ENCODE assay signal across 11 cellular contexts in genomic region chr7:50869108-50869716, GRCh38.
A peak's percentile ranks its signal among the peaks of the same experiment; 100 is the strongest.
DNase-seq lines count a peak whose midpoint lies in the region; ATAC-seq and TF ChIP-seq lines count a peak whose summit lies in the region.
"Had no signal": no experiment of that assay in that cellular context is flagged by ENCODE, and none has a peak within 500 bp of the region (broad histone marks: within the 10 kb centered on the region; RNA-seq: fewer than 3 reads in every experiment).

No MANE protein-coding gene starts in this region.

- H3K79me2 ChIP-seq in SK-N-SH (ENCODE audit: insufficient read depth), result no peaks in the 10 kb centered on the region

- peak overlapping the region; percentile 47; the same call in 1 of the 2 replicates for H3K9ac ChIP-seq in SK-N-SH

- peaks cover 8% of the 10 kb centered on the region for H3K27me3 Mint-ChIP-seq in WTC11 (ENCODE audit: low read depth)

- H3K4me3 Mint-ChIP-seq in WTC11, result no peak overlapping the region
- H3K4me3 Mint-ChIP-seq: activated T-helper 1 cell treated with anti-CD3 and anti-CD28 coated beads, Interleukin-12 subunit alpha, Interleukin-12 subunit beta, Interleukin-2, Interleukin-4 antibody, amounts not matched to agents 30 ng/mL and 10 ng/mL and 1 ng/mL, durations not matched to agents 14 hours and 24 hours and 36 hours; natural killer cell treated with Interleukin-12 subunit alpha and Interleukin-12 subunit beta and Interleukin-15 and Interleukin-18, amount 100 ng/mL, for 72 hours had no signal

- H3K9me3 ChIP-seq in SK-N-SH (no peaks in the 10 kb centered on the region), thyroid gland (no peaks in the 10 kb centered on the region)

- H3K27ac Mint-ChIP-seq in WTC11, result no peak overlapping the region
- H3K27ac Mint-ChIP-seq: activated T-helper 1 cell treated with anti-CD3 and anti-CD28 coated beads, Interleukin-12 subunit alpha, Interleukin-12 subunit beta, Interleukin-2, Interleukin-4 antibody, amounts not matched to agents 30 ng/mL and 10 ng/mL and 1 ng/mL, durations not matched to agents 14 hours and 24 hours and 36 hours; natural killer cell treated with Interleukin-12 subunit alpha and Interleukin-12 subunit beta and Interleukin-15 and Interleukin-18, amount 100 ng/mL, for 72 hours had no signal

- H3F3A ChIP-seq in SK-N-SH (replicated peaks; ENCODE audit: insufficient read depth), result peaks cover 6% of the 10 kb centered on the region

- H3K4me2 ChIP-seq in SK-N-SH, result peak overlapping the region; percentile 54

- H4K20me1 ChIP-seq in SK-N-SH (ENCODE audit: insufficient read depth), result no peaks in the 10 kb centered on the region

- 4% methylated on average over 5 of the region's 5 CpGs for WGBS in SK-N-SH (ENCODE audit: low lambda C conversion rate)
- whole genome bisulfite sequencing in thyroid gland, 2 donors, result 70 to 81% methylated on average over 5 of the region's 5 CpGs

- TF ChIP-seq CTCF in SK-N-SH (IDR thresholded peaks at IDR 0.05), result no peak
- no peak for TF ChIP-seq CTCF in thyroid gland (IDR thresholded peaks at IDR 0.05)
- no peak for TF ChIP-seq CTCF in WTC11 (IDR thresholded peaks at IDR 0.05)

- no peak for TF ChIP-seq RAD21 in SK-N-SH (IDR thresholded peaks at IDR 0.05; ENCODE audit: low read length)

- no peak for ATAC-seq in GM19452 (IDR thresholded peaks at IDR 0.05; ENCODE audit: unreplicated experiment)
- ATAC-seq in WTC11, result no peak
- ATAC-seq: natural killer cell treated with Interleukin-12 subunit alpha and Interleukin-12 subunit beta and Interleukin-15 and Interleukin-18, amount 100 ng/mL, for 72 hours had no signal

- CTCF ChIA-PET in SK-N-SH (lab: Yijun Ruan, JAX), result no interaction called here
- CTCF ChIA-PET in WTC11 (lab: Charles Lee), result no interaction called here

- peak overlapping the region in 1 of 2 experiments; percentile 86; a peak in 2 of 4 replicates for H3K27ac ChIP-seq in SK-N-SH (ENCODE audit: low read depth in 2 of 2, low read length in 1 of 2)
- H3K27ac ChIP-seq in thyroid gland, result no peak overlapping the region

- H3K36me3 ChIP-seq in SK-N-SH (replicated peaks in 1 of 2; ENCODE audit: control insufficient read depth in 1 of 2, insufficient read depth in 2 of 2, low read length in 1 of 2) (no peaks in the 10 kb centered on the region), thyroid gland (no peaks in the 10 kb centered on the region)

- H3K9me3 Mint-ChIP-seq in WTC11, result peaks cover 28% of the 10 kb centered on the region
- H3K9me3 Mint-ChIP-seq: activated T-helper 1 cell treated with anti-CD3 and anti-CD28 coated beads, Interleukin-12 subunit alpha, Interleukin-12 subunit beta, Interleukin-2, Interleukin-4 antibody, amounts not matched to agents 30 ng/mL and 10 ng/mL and 1 ng/mL, durations not matched to agents 14 hours and 24 hours and 36 hours had no signal

- H3K9me2 ChIP-seq in SK-N-SH, result no peaks in the 10 kb centered on the region

- H3K27me3 ChIP-seq in SK-N-SH (ENCODE audit: insufficient read depth), result no peaks in the 10 kb centered on the region
- H3K27me3 ChIP-seq in thyroid gland, result no peaks in the 10 kb centered on the region

- H2AFZ ChIP-seq in SK-N-SH (ENCODE audit: low read depth), result peak overlapping the region; percentile 56

- POLR2A ChIA-PET in SK-N-SH (lab: Yijun Ruan, JAX) (no interaction called here), WTC11 (lab: Charles Lee) (no interaction called here)

- TF ChIP-seq EP300 in SK-N-SH (IDR thresholded peaks at IDR 0.05; ENCODE audit: borderline replicate concordance in 1 of 2, low read depth in 1 of 2, low read length in 1 of 2), result no peak

- no peak for TF ChIP-seq POLR2A in thyroid gland (IDR thresholded peaks at IDR 0.05)

- peaks cover 51% of the 10 kb centered on the region for H3K4me1 Mint-ChIP-seq in WTC11

- peak; percentile 97 for DNase-seq in COLO829 (ENCODE audit: low spot score)
- DNase-seq in SK-N-SH, result no peak
- DNase-seq in fibroblast of peridontal ligament (ENCODE audit: extremely low read depth), result peak; percentile 70
- DNase-seq in non-pigmented ciliary epithelial cell (ENCODE audit: low read depth), result peak; percentile 57
- no peak for DNase-seq in thyroid gland
- DNase-seq in activated CD4-positive, CD25-positive, alpha-beta regulatory T cell (lab: John Stamatoyannopoulos, UW), result no peak
- no peak for DNase-seq in WTC11 (ENCODE audit: low spot score)
- DNase-seq: NCI-H2081 had no signal

- peaks cover 44% of the 10 kb centered on the region for H3K36me3 Mint-ChIP-seq in WTC11
- H3K36me3 Mint-ChIP-seq: natural killer cell treated with Interleukin-12 subunit alpha and Interleukin-12 subunit beta and Interleukin-15 and Interleukin-18, amount 100 ng/mL, for 72 hours had no signal

- intact Hi-C loops in thyroid gland (cut with DNase I), result no loop called here

- H3K4me1 ChIP-seq in SK-N-SH (ENCODE audit: control insufficient read depth in 1 of 2, insufficient read depth in 2 of 2, low read depth in 1 of 2, low read length in 1 of 2) (peaks cover 0 to 10% of the 10 kb centered on the region in 2 experiments; a peak in 2 of 4 replicates), thyroid gland (no peaks in the 10 kb centered on the region)

- H3K4me3 ChIP-seq in SK-N-SH (ENCODE audit: low read depth in 2 of 2, low read length in 1 of 2), result no peak overlapping the region
- H3K4me3 ChIP-seq in thyroid gland (replicated peaks in 1 of 3), result no peak overlapping the region

TF ChIP-seq in SK-N-SH, 30 proteins besides CTCF, POLR2A, EP300 and RAD21:
- TF ChIP-seq FOSL2 (IDR thresholded peaks at IDR 0.05; ENCODE audit: borderline replicate concordance, low read depth) (peak; percentile 24; the same call in 1 of the 2 replicates), TEAD4 (IDR thresholded peaks at IDR 0.05; ENCODE audit: borderline replicate concordance, insufficient read depth) (no peak), TCF12 (IDR thresholded peaks at IDR 0.05) (peak; percentile 25; the same call in 1 of the 2 replicates)

TF ChIP-seq in WTC11, 78 proteins besides CTCF, POLR2A, EP300 and RAD21 (continues in another document):
- no peak for TF ChIP-seq NR1H2 (CRISPR knock-in tag; IDR thresholded peaks at IDR 0.05)
- no peak for TF ChIP-seq ZNF532 (CRISPR knock-in tag; IDR thresholded peaks at IDR 0.05; ENCODE audit: borderline replicate concordance)
- TF ChIP-seq JAZF1 (CRISPR knock-in tag; IDR thresholded peaks at IDR 0.05), result no peak
- TF ChIP-seq ERG (CRISPR knock-in tag; IDR thresholded peaks at IDR 0.05), result no peak
- TF ChIP-seq E2F4 (CRISPR knock-in tag; IDR thresholded peaks at IDR 0.05; ENCODE audit: borderline replicate concordance, low read depth), result no peak
- TF ChIP-seq IRF1 (CRISPR knock-in tag; IDR thresholded peaks at IDR 0.05), result no peak
- no peak for TF ChIP-seq NFE2L1 (CRISPR knock-in tag; IDR thresholded peaks at IDR 0.05)

Comparison
In these comparisons a context has a peak if more than half of its experiments do, and no peak if none do; other contexts are left out.
1. DNase-seq: peak in COLO829 (single experiment), fibroblast of peridontal ligament (single experiment) and non-pigmented ciliary epithelial cell (single experiment); none in SK-N-SH (single experiment), thyroid gland (0 of 2), activated CD4-positive, CD25-positive, alpha-beta regulatory T cell (0 of 4) and WTC11 (single experiment).